In genomic region chr17:47895856-47896671, GRCh38 we compare ENCODE assay signal across 8 cellular contexts. TPM values are rescaled to one million over a fixed set of nuclear protein-coding genes. Genes with fewer than 3 reads are reported as not detected.
DNase-seq lines count a peak whose midpoint lies in the region; ATAC-seq and TF ChIP-seq lines count a peak whose summit lies in the region.

SP2 (plus strand) TSS chr17:47896236; CDS start chr17:47896287, 51 bp downstream.

- H3K27ac Mint-ChIP-seq in activated CD4-positive, alpha-beta T cell treated with anti-CD3 and anti-CD28 coated beads, Interleukin-2, amount 10 ng/mL, durations not matched to agents 24 days and 14 days: peak within 1 kb of the TSS; percentile 99

- no peaks in the 10 kb centered on the region for H3K27me3 Mint-ChIP-seq in activated CD4-positive, alpha-beta T cell treated with anti-CD3 and anti-CD28 coated beads, Interleukin-2, amount 10 ng/mL, durations not matched to agents 24 days and 14 days

- H3K4me1 Mint-ChIP-seq in activated CD4-positive, alpha-beta T cell treated with anti-CD3 and anti-CD28 coated beads, Interleukin-2, amount 10 ng/mL, durations not matched to agents 24 days and 14 days: peaks cover 41% of the 10 kb centered on the region

- H3K36me3 Mint-ChIP-seq in activated CD4-positive, alpha-beta T cell treated with anti-CD3 and anti-CD28 coated beads, Interleukin-2, amount 10 ng/mL, durations not matched to agents 24 days and 14 days (ENCODE audit: low read depth): peaks cover 17% of the 10 kb centered on the region

- H3K36me3 ChIP-seq in BJ (ENCODE audit: control insufficient read depth, insufficient read depth, low read length) (peaks cover 4% of the 10 kb centered on the region), colonic mucosa (no peaks in the 10 kb centered on the region)

- CTCF ChIA-PET in BJ (lab: Yijun Ruan, JAX): interaction anchor here (0.7 to 17.5 kb wide), 11 partner anchors 10 to 95 kb away, joined by 3 to 875 read pairs (median 4); partner anchors contain the start of genes SCRN2 and SP6

- H3K4me3 Mint-ChIP-seq in activated CD4-positive, alpha-beta T cell treated with anti-CD3 and anti-CD28 coated beads, Interleukin-2, amount 10 ng/mL, durations not matched to agents 24 days and 14 days: peak within 1 kb of the TSS; percentile 97

- H3K4me1 ChIP-seq in colonic mucosa: peaks cover 18% of the 10 kb centered on the region

- POLR2A ChIA-PET in BJ (lab: Charles Lee): interaction anchor here (0.6 to 0.7 kb wide), 3 partner anchors 9 to 98 kb away, joined by 4 to 8 read pairs (median 5); no protein-coding TSS in a partner anchor

- ATAC-seq in GM19324 (IDR thresholded peaks at IDR 0.05; ENCODE audit: low FRiP score, unreplicated experiment) (peak; percentile 90), HG03469 (IDR thresholded peaks at IDR 0.05; ENCODE audit: unreplicated experiment) (peak; percentile 82)

- H3K27ac ChIP-seq in colonic mucosa (peak within 1 kb of the TSS; percentile 86), layer of hippocampus (ENCODE audit: low read depth, low read length) (peak within 1 kb of the TSS; percentile 100)

- no peaks in the 10 kb centered on the region for H3K9me3 Mint-ChIP-seq in activated CD4-positive, alpha-beta T cell treated with anti-CD3 and anti-CD28 coated beads, Interleukin-2, amount 10 ng/mL, durations not matched to agents 24 days and 14 days

- intact Hi-C loops in activated CD4-positive, alpha-beta T cell treated with anti-CD3 and anti-CD28 coated beads, Interleukin-2, amount 10 ng/mL, durations not matched to agents 24 days and 14 days (cut with micrococcal nuclease): loop anchor here (1.0 to 2.0 kb wide), 3 partner anchors 45 to 74 kb away; partner anchors contain the start of genes LRRC46, MRPL10 and PNPO
- intact Hi-C loops in colonic mucosa (cut with DNase I): loop anchor here (5.0 kb wide), 1 partner anchor 46 kb away; the partner anchor contains the start of gene PNPO

- peak; percentile 100 for DNase-seq in BJ (ENCODE audit: low read depth)
- peak; percentile 100 for DNase-seq in NCI-H526 treated with DMSO at 0.1 percent for 48 hours (lab: John Stamatoyannopoulos, UW)
- DNase-seq in activated CD4-positive, alpha-beta T cell treated with anti-CD3 and anti-CD28 coated beads, Interleukin-2, amount 10 ng/mL, durations not matched to agents 24 days and 14 days: peak; percentile 100
- DNase-seq in colonic mucosa: peak; percentile 100
- peak; percentile 93 to 100 for DNase-seq in stimulated activated CD4-positive, alpha-beta T cell treated with anti-CD3 and anti-CD28 coated beads, Interleukin-1b, Interleukin-23, amount 100 ng/mL, for 4 hours (ENCODE audit: low read depth in 2 of 2)

- no peaks in the 10 kb centered on the region for H3K27me3 ChIP-seq in BJ (ENCODE audit: control insufficient read depth, insufficient read depth, low read length)
- H3K27me3 ChIP-seq in colonic mucosa: no peaks in the 10 kb centered on the region
- no peaks in the 10 kb centered on the region for H3K27me3 ChIP-seq in layer of hippocampus (ENCODE audit: control insufficient read depth, insufficient read depth, low read length)

- TF ChIP-seq CTCF in BJ (IDR thresholded peaks at IDR 0.05; ENCODE audit: insufficient read depth, low read depth, low read length) (no peak), colonic mucosa (IDR thresholded peaks at IDR 0.05) (no peak)

- H3K9me3 ChIP-seq in colonic mucosa: no peaks in the 10 kb centered on the region

- H3K9ac ChIP-seq in colonic mucosa (ENCODE audit: low read depth in 2 of 2, low read length in 2 of 2): peak within 1 kb of the TSS; percentile 92 to 98

- H3K4me3 ChIP-seq in BJ (ENCODE audit: low read depth, low read length) (peak within 1 kb of the TSS; percentile 80), colonic mucosa (peak within 1 kb of the TSS; percentile 82)

RNA-seq across cellular contexts. Expression of gene SP2, which starts in this region (rescaled TPM):
- 4.0 and 5.9 TPM in 2 replicates for polyA plus RNA-seq in BJ (2011; rRNA removed)
- polyA minus RNA-seq in BJ (2011; rRNA and poly(A)+ RNA removed): 1.8 and 5.4 TPM in 2 replicates
- 18.3 and 21.7 TPM in 2 replicates for total RNA-seq in activated CD4-positive, alpha-beta T cell treated with anti-CD3 and anti-CD28 coated beads, Interleukin-2, amount 10 ng/mL, durations not matched to agents 24 days and 14 days
- 10 to 100 TPM; 18.1 to 21.6 TPM for total RNA-seq in colonic mucosa

Comparison
In these comparisons a context has a peak if more than half of its experiments do, and no peak if none do; other contexts are left out.
1. Peak in every context shown above with its lines: DNase-seq, ATAC-seq, H3K4me3 ChIP-seq and H3K27ac ChIP-seq.